In the genomic region with DNA sequence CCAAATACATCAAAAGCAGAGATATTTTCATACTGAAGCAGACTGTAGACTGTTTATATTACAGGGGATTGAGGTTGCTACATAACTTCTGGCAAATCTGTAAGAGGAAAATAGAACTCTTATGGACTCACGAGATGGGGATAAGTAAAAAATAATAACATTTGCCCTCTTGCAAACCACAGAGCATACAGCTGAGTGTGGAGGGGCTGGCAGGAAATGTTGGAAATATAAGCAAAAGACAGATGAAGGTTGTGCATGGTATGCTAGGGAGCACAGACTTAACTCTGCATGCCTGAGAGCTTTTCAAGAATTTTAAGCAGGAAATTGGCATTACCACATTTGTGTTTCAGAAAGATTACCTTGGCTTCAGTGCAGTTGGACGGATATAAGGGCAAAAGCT, we compare ENCODE assay signal across 15 cellular contexts.
"Had no signal": no experiment of that assay in that cellular context is flagged by ENCODE, and none has a peak within 500 bp of the region (broad histone marks: within the 10 kb centered on the region; RNA-seq: fewer than 3 reads in every experiment).

No MANE protein-coding gene starts in this region.

- H3K9me3 Mint-ChIP-seq: activated B cell treated with CpG ODN at 0.5 μM for 24 hours; activated CD4-positive, alpha-beta T cell treated with anti-CD3 and anti-CD28 coated beads, Interleukin-2, amount 10 ng/mL, durations not matched to agents 24 days and 14 days; activated naive CD4-positive, alpha-beta T cell treated with anti-CD3 and anti-CD28 coated beads for 36 hours; naive B cell had no signal

- H3K4me3 ChIP-seq: esophagus muscularis mucosa, lower lobe of right lung, pancreas, tibial artery, vagina had no signal

- H3K4me3 Mint-ChIP-seq: activated B cell treated with CpG ODN at 0.5 μM for 24 hours; activated CD4-positive, alpha-beta T cell treated with anti-CD3 and anti-CD28 coated beads, Interleukin-2, amount 10 ng/mL, durations not matched to agents 24 days and 14 days; activated naive CD4-positive, alpha-beta T cell treated with anti-CD3 and anti-CD28 coated beads for 36 hours; activated T-helper 17 cell treated with anti-CD3 and anti-CD28 coated beads, Interleukin-2, amount 50 U/mL, for 72 hours; naive B cell; stimulated activated effector memory CD8-positive, alpha-beta T cell treated with anti-CD3 and anti-CD28 coated beads, Interleukin-12 subunit alpha, Interleukin-12 subunit beta, amount 100 ng/mL, for 72 hours had no signal

- H3K27me3 ChIP-seq: brain microvascular endothelial cell, esophagus muscularis mucosa, pancreas, tibial artery, vagina had no signal

- H3K9me3 ChIP-seq: esophagus muscularis mucosa, lower lobe of right lung, pancreas, tibial artery, vagina had no signal

- H3K36me3 ChIP-seq: brain microvascular endothelial cell, esophagus muscularis mucosa, lower lobe of right lung, pancreas, tibial artery, vagina had no signal

- H3K4me1 ChIP-seq: esophagus muscularis mucosa, lower lobe of right lung, pancreas, tibial artery, vagina had no signal

- H3K27ac Mint-ChIP-seq: activated B cell treated with CpG ODN at 0.5 μM for 24 hours; activated CD4-positive, alpha-beta T cell treated with anti-CD3 and anti-CD28 coated beads, Interleukin-2, amount 10 ng/mL, durations not matched to agents 24 days and 14 days; activated naive CD4-positive, alpha-beta T cell treated with anti-CD3 and anti-CD28 coated beads for 36 hours; activated T-helper 17 cell treated with anti-CD3 and anti-CD28 coated beads, Interleukin-2, amount 50 U/mL, for 72 hours; naive B cell; stimulated activated effector memory CD8-positive, alpha-beta T cell treated with anti-CD3 and anti-CD28 coated beads, Interleukin-12 subunit alpha, Interleukin-12 subunit beta, amount 100 ng/mL, for 72 hours had no signal

- H3K36me3 Mint-ChIP-seq: naive B cell; stimulated activated effector memory CD8-positive, alpha-beta T cell treated with anti-CD3 and anti-CD28 coated beads, Interleukin-12 subunit alpha, Interleukin-12 subunit beta, amount 100 ng/mL, for 72 hours had no signal

- ATAC-seq: activated T-helper 17 cell treated with anti-CD3 and anti-CD28 coated beads, Interleukin-2, amount 50 U/mL, for 72 hours; lower lobe of right lung; pancreas had no signal

- DNase-seq: activated B cell treated with CpG ODN at 0.5 μM for 24 hours; activated CD4-positive, alpha-beta T cell treated with anti-CD3 and anti-CD28 coated beads, Interleukin-2, amount 10 ng/mL, durations not matched to agents 24 days and 14 days; activated naive CD4-positive, alpha-beta T cell treated with anti-CD3 and anti-CD28 coated beads for 36 hours; brain microvascular endothelial cell; cerebellar nuclear complex; hippocampal formation; lower lobe of right lung; naive B cell; pancreas; small intestine; tibial artery had no signal

- H3K27me3 Mint-ChIP-seq: activated B cell treated with CpG ODN at 0.5 μM for 24 hours; activated CD4-positive, alpha-beta T cell treated with anti-CD3 and anti-CD28 coated beads, Interleukin-2, amount 10 ng/mL, durations not matched to agents 24 days and 14 days; activated T-helper 17 cell treated with anti-CD3 and anti-CD28 coated beads, Interleukin-2, amount 50 U/mL, for 72 hours had no signal

- H3K4me1 Mint-ChIP-seq: activated CD4-positive, alpha-beta T cell treated with anti-CD3 and anti-CD28 coated beads, Interleukin-2, amount 10 ng/mL, durations not matched to agents 24 days and 14 days; activated T-helper 17 cell treated with anti-CD3 and anti-CD28 coated beads, Interleukin-2, amount 50 U/mL, for 72 hours; stimulated activated effector memory CD8-positive, alpha-beta T cell treated with anti-CD3 and anti-CD28 coated beads, Interleukin-12 subunit alpha, Interleukin-12 subunit beta, amount 100 ng/mL, for 72 hours had no signal
